20 cellular contexts compared by ENCODE assay signal in the genomic region with DNA sequence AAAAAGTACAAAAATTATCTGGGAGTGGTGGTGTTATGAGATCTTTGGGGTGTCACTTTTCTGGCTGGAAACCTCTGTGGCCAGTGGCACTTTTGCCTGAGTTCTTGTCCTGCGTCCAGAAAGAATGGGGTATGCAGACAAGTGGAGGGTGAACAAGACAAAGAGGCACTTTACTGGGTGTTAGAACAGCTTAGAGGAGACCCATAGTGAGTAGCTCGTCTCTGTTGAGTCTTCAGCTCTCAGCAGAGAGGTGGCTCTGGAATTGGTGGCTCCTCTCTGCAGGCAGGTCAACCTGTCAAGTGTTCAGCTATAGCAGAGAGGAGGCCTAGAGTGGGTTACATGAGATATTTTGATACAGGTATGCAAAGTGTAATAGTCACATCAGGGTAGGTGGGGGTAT. TPM values are rescaled to one million over a fixed set of nuclear protein-coding genes. Genes with fewer than 3 reads are reported as not detected.
DNase-seq lines count a peak whose midpoint lies in the region; ATAC-seq and TF ChIP-seq lines count a peak whose summit lies in the region.
"Had no signal": no experiment of that assay in that cellular context is flagged by ENCODE, and none has a peak within 500 bp of the region (broad histone marks: within the 10 kb centered on the region; RNA-seq: fewer than 3 reads in every experiment).

No MANE protein-coding gene starts in this region.

- WGBS in tibial nerve, 2 donors, result 46 to 55% methylated on average over 2 of the region's 2 CpGs

- no peak overlapping the region for H3K4me3 ChIP-seq in left ventricle myocardium inferior
- H3K4me3 ChIP-seq in right atrium auricular region, result no peak overlapping the region
- H3K4me3 ChIP-seq in tibial nerve, result no peak overlapping the region
- H3K4me3 ChIP-seq: A549; BLaER1 treated with 17β-estradiol and CSF1 and Interleukin-3, amounts not matched to agents 10 nM and 100 nM had no signal

- H3K36me3 ChIP-seq in left ventricle myocardium inferior (no peaks in the 10 kb centered on the region), right atrium auricular region (no peaks in the 10 kb centered on the region), tibial nerve (no peaks in the 10 kb centered on the region)
- H3K36me3 ChIP-seq: BLaER1 treated with 17β-estradiol and CSF1 and Interleukin-3, amounts not matched to agents 10 nM and 100 nM had no signal

- H3K27ac ChIP-seq in left ventricle myocardium inferior (replicated peaks) (no peak overlapping the region), right atrium auricular region (peak overlapping the region in 1 of 2 donors; percentile 29), tibial nerve (no peak overlapping the region)
- H3K27ac ChIP-seq: 22Rv1; A549; BLaER1 treated with 17β-estradiol and CSF1 and Interleukin-3, amounts not matched to agents 10 nM and 100 nM; C4-2B had no signal

- intact Hi-C loops in Right ventricle myocardium superior (cut with DNase I), result no loop called here
- intact Hi-C loops in left ventricle myocardium inferior (cut with micrococcal nuclease), result no loop called here
- intact Hi-C loops in left ventricle myocardium superior (cut with micrococcal nuclease), result no loop called here

- no peak for TF ChIP-seq CTCF in left ventricle myocardium inferior (IDR thresholded peaks at IDR 0.05; ENCODE audit: borderline replicate concordance)
- no peak for TF ChIP-seq CTCF in right atrium auricular region (IDR thresholded peaks at IDR 0.05)
- no peak for TF ChIP-seq CTCF in tibial nerve (IDR thresholded peaks at IDR 0.05)

- H3K4me1 ChIP-seq in left ventricle myocardium inferior (peaks cover 14% of the 10 kb centered on the region), right atrium auricular region (peaks cover 0 to 15% of the 10 kb centered on the region in 2 donors), tibial nerve (no peaks in the 10 kb centered on the region)
- H3K4me1 ChIP-seq: Caco-2 had no signal

- ATAC-seq in Right ventricle myocardium superior (ENCODE audit: poor library complexity) (peak; percentile 60), left ventricle myocardium superior (peak; percentile 62)
- ATAC-seq: A549; CD8-positive, alpha-beta T cell had no signal

- H3K27me3 ChIP-seq in left ventricle myocardium inferior (ENCODE audit: low read depth) (no peaks in the 10 kb centered on the region), right atrium auricular region (no peaks in the 10 kb centered on the region), tibial nerve (no peaks in the 10 kb centered on the region)
- H3K27me3 ChIP-seq: BLaER1 treated with 17β-estradiol and CSF1 and Interleukin-3, amounts not matched to agents 10 nM and 100 nM had no signal

- no peak for TF ChIP-seq EP300 in tibial nerve (IDR thresholded peaks at IDR 0.05)

- DNase-seq in activated CD8-positive, alpha-beta memory T cell treated with anti-CD3 and anti-CD28 coated beads for 24 hours, result peak; percentile 19
- no peak for DNase-seq in activated CD8-positive, alpha-beta memory T cell treated with anti-CD3 and anti-CD28 coated beads, Interleukin-2, amount 50 U/mL, for 48 hours
- DNase-seq in Right ventricle myocardium superior (no peak), left ventricle myocardium inferior (no peak), left ventricle myocardium superior (no peak), right atrium auricular region (ENCODE audit: low spot score) (no peak), tibial nerve (ENCODE audit: low spot score in 2 of 2) (no peak)
- DNase-seq: AML-193; Caco-2; Calu3; CD4-positive, alpha-beta T cell; CD8-positive, alpha-beta T cell; DMS79 treated with DMSO at 0.1 percent for 48 hours; GF-D8 had no signal

- H3K9me3 ChIP-seq in left ventricle myocardium inferior (replicated peaks) (no peaks in the 10 kb centered on the region), right atrium auricular region (no peaks in the 10 kb centered on the region), tibial nerve (no peaks in the 10 kb centered on the region)
- H3K9me3 ChIP-seq: A549, Caco-2 had no signal

- TF ChIP-seq POLR2A in tibial nerve (IDR thresholded peaks at IDR 0.05), result no peak

RNA-seq across cellular contexts. Expression of gene CRYGD, which starts 26.1 kb away (rescaled TPM):
- total RNA-seq in Right ventricle myocardium superior (not detected), left ventricle myocardium inferior (not detected), left ventricle myocardium superior (not detected), right atrium auricular region (not detected), tibial nerve (not detected)
- total RNA-seq: A172; B cell; Caco-2; Calu3; CD4-positive, alpha-beta T cell; CD8-positive, alpha-beta T cell had no signal

RNA-seq across cellular contexts. Expression of gene CRYGC, which starts 31.4 kb away (rescaled TPM):
- total RNA-seq in Right ventricle myocardium superior (not detected), left ventricle myocardium inferior (not detected), left ventricle myocardium superior (not detected), right atrium auricular region (not detected), tibial nerve (not detected)
- total RNA-seq: A172; B cell; Caco-2; Calu3; CD4-positive, alpha-beta T cell; CD8-positive, alpha-beta T cell had no signal

RNA-seq across cellular contexts. Expression of gene CRYGB, which starts 47.7 kb away (rescaled TPM):
- total RNA-seq in Right ventricle myocardium superior, result not detected
- not detected for total RNA-seq in left ventricle myocardium inferior
- total RNA-seq in left ventricle myocardium superior, result not detected
- not detected for total RNA-seq in right atrium auricular region
- total RNA-seq in tibial nerve, result not detected
- total RNA-seq: A172; B cell; Caco-2; Calu3; CD4-positive, alpha-beta T cell; CD8-positive, alpha-beta T cell had no signal
